ENCODE assay signal across 1 cellular context in genomic region chr4:189941005-189941450, GRCh38.
TF ChIP-seq lines count a peak whose summit lies in the region.

No MANE protein-coding gene starts in this region.

TF ChIP-seq in GM23338, 12 proteins besides CTCF, POLR2A, EP300 and RAD21 (continued from another document):
- TF ChIP-seq ZNF462 (CRISPR knock-in tag; IDR thresholded peaks at IDR 0.05) (no peak), ZNF114 (CRISPR knock-in tag; IDR thresholded peaks at IDR 0.05) (no peak), CREB1 (CRISPR knock-in tag; IDR thresholded peaks at IDR 0.05; ENCODE audit: low read depth) (no peak), NANOG (IDR thresholded peaks at IDR 0.05; ENCODE audit: borderline replicate concordance) (no peak), ETS1 (IDR thresholded peaks at IDR 0.05) (no peak), JUNB (IDR thresholded peaks at IDR 0.05; ENCODE audit: unreplicated experiment) (no peak), ZNF331 (CRISPR knock-in tag; IDR thresholded peaks at IDR 0.05; ENCODE audit: low read depth) (no peak), STAT1 (IDR thresholded peaks at IDR 0.05; ENCODE audit: unreplicated experiment) (no peak), POLR2AphosphoS5 (IDR thresholded peaks at IDR 0.05; ENCODE audit: low read depth) (no peak), EZH2 (IDR thresholded peaks at IDR 0.05; ENCODE audit: low read depth, unreplicated experiment) (no peak)
